1 cellular context compared by ENCODE assay signal in genomic region chr11:63023851-63024648, GRCh38.
TF ChIP-seq lines count a peak whose summit lies in the region.

No MANE protein-coding gene starts in this region.

TF ChIP-seq in SK-N-SH, 30 proteins besides CTCF, POLR2A, EP300 and RAD21 (continued from another document):
- TF ChIP-seq ZBTB33 (IDR thresholded peaks at IDR 0.05; ENCODE audit: borderline replicate concordance, low read depth) = no peak
